ENCODE assay signal across 26 cellular contexts in genomic region chrX:34866636-34867035, GRCh38.
"Had no signal": no experiment of that assay in that cellular context is flagged by ENCODE, and none has a peak within 500 bp of the region (broad histone marks: within the 10 kb centered on the region; RNA-seq: fewer than 3 reads in every experiment).

No MANE protein-coding gene starts in this region.

- H3K27ac Mint-ChIP-seq: activated CD4-positive, alpha-beta T cell treated with anti-CD3 and anti-CD28 coated beads, Interleukin-2, amount 10 ng/mL, durations not matched to agents 7 days and 5 days; activated CD8-positive, alpha-beta memory T cell treated with anti-CD3 and anti-CD28 coated beads, Interleukin-2, amount 10 ng/mL, durations not matched to agents 7 days and 5 days; activated CD8-positive, alpha-beta T cell treated with anti-CD3 and anti-CD28 coated beads for 36 hours; activated naive CD4-positive, alpha-beta T cell treated with anti-CD3 and anti-CD28 coated beads, Interleukin-2, amount 50 U/mL, for 24 hours; activated T-helper 1 cell treated with anti-CD3 and anti-CD28 coated beads, Interleukin-12 subunit alpha, Interleukin-12 subunit beta, Interleukin-2, Interleukin-4 antibody, amounts not matched to agents 30 ng/mL and 10 ng/mL and 1 ng/mL, durations not matched to agents 14 hours and 24 hours and 36 hours; immature natural killer cell; natural killer cell treated with Interleukin-12 subunit alpha and Interleukin-12 subunit beta and Interleukin-15 and Interleukin-18, amount 100 ng/mL, for 72 hours; type B pancreatic cell had no signal

- H3K4me1 ChIP-seq: ascending aorta, prostate gland, vagina had no signal

- H3K4me3 ChIP-seq: ascending aorta, dorsolateral prefrontal cortex, esophagus muscularis mucosa, hepatocyte, ovary, prostate gland, thoracic aorta, vagina had no signal

- DNase-seq: activated CD4-positive, alpha-beta T cell treated with anti-CD3 and anti-CD28 coated beads, Interleukin-2, amount 10 ng/mL, durations not matched to agents 7 days and 5 days; activated CD8-positive, alpha-beta memory T cell treated with anti-CD3 and anti-CD28 coated beads, Interleukin-2, amount 10 ng/mL, durations not matched to agents 7 days and 5 days; activated CD8-positive, alpha-beta T cell treated with anti-CD3 and anti-CD28 coated beads for 36 hours; activated gamma-delta T cell; central memory CD4-positive, alpha-beta T cell; dorsolateral prefrontal cortex; foreskin melanocyte; glutamatergic neuron; immature natural killer cell; left ventricle myocardium superior; mammary epithelial cell; midbrain; ovary; stimulated activated CD4-positive, alpha-beta T cell treated with anti-CD3 and anti-CD28 coated beads, Interleukin-4, amount 100 ng/mL, for 24 hours; stimulated activated naive CD4-positive, alpha-beta T cell treated with Interleukin-2 at 50 U/mL for 16 hours had no signal

- H3K27me3 ChIP-seq: ascending aorta, esophagus muscularis mucosa, hepatocyte, ovary, vagina had no signal

- H3K36me3 ChIP-seq: ascending aorta, esophagus muscularis mucosa, ovary, prostate gland, thoracic aorta, vagina had no signal

- H3K9me3 ChIP-seq: ovary, prostate gland, thoracic aorta, vagina had no signal

- H3K4me2 ChIP-seq: hepatocyte had no signal

- H3K9me3 Mint-ChIP-seq: type B pancreatic cell had no signal

- H3K79me2 ChIP-seq: hepatocyte had no signal

- H3K27me3 Mint-ChIP-seq: activated CD4-positive, alpha-beta T cell treated with anti-CD3 and anti-CD28 coated beads, Interleukin-2, amount 10 ng/mL, durations not matched to agents 7 days and 5 days; activated CD8-positive, alpha-beta memory T cell treated with anti-CD3 and anti-CD28 coated beads, Interleukin-2, amount 10 ng/mL, durations not matched to agents 7 days and 5 days; activated CD8-positive, alpha-beta T cell treated with anti-CD3 and anti-CD28 coated beads for 36 hours; activated naive CD4-positive, alpha-beta T cell treated with anti-CD3 and anti-CD28 coated beads, Interleukin-2, amount 50 U/mL, for 24 hours; natural killer cell treated with Interleukin-12 subunit alpha and Interleukin-12 subunit beta and Interleukin-15 and Interleukin-18, amount 100 ng/mL, for 72 hours; type B pancreatic cell had no signal

- H3K36me3 Mint-ChIP-seq: activated CD8-positive, alpha-beta memory T cell treated with anti-CD3 and anti-CD28 coated beads, Interleukin-2, amount 10 ng/mL, durations not matched to agents 7 days and 5 days; activated naive CD4-positive, alpha-beta T cell treated with anti-CD3 and anti-CD28 coated beads, Interleukin-2, amount 50 U/mL, for 24 hours; immature natural killer cell; type B pancreatic cell had no signal

- H2AFZ ChIP-seq: hepatocyte had no signal

- H3K4me1 Mint-ChIP-seq: activated CD4-positive, alpha-beta T cell treated with anti-CD3 and anti-CD28 coated beads, Interleukin-2, amount 10 ng/mL, durations not matched to agents 7 days and 5 days; activated CD8-positive, alpha-beta memory T cell treated with anti-CD3 and anti-CD28 coated beads, Interleukin-2, amount 10 ng/mL, durations not matched to agents 7 days and 5 days; activated naive CD4-positive, alpha-beta T cell treated with anti-CD3 and anti-CD28 coated beads, Interleukin-2, amount 50 U/mL, for 24 hours; immature natural killer cell had no signal

- H3K4me3 Mint-ChIP-seq: activated CD4-positive, alpha-beta T cell treated with anti-CD3 and anti-CD28 coated beads, Interleukin-2, amount 10 ng/mL, durations not matched to agents 7 days and 5 days; activated CD8-positive, alpha-beta memory T cell treated with anti-CD3 and anti-CD28 coated beads, Interleukin-2, amount 10 ng/mL, durations not matched to agents 7 days and 5 days; activated CD8-positive, alpha-beta T cell treated with anti-CD3 and anti-CD28 coated beads for 36 hours; activated naive CD4-positive, alpha-beta T cell treated with anti-CD3 and anti-CD28 coated beads, Interleukin-2, amount 50 U/mL, for 24 hours; activated T-helper 1 cell treated with anti-CD3 and anti-CD28 coated beads, Interleukin-12 subunit alpha, Interleukin-12 subunit beta, Interleukin-2, Interleukin-4 antibody, amounts not matched to agents 30 ng/mL and 10 ng/mL and 1 ng/mL, durations not matched to agents 14 hours and 24 hours and 36 hours; immature natural killer cell; natural killer cell treated with Interleukin-12 subunit alpha and Interleukin-12 subunit beta and Interleukin-15 and Interleukin-18, amount 100 ng/mL, for 72 hours; type B pancreatic cell had no signal

- H3K27ac ChIP-seq: ascending aorta, dorsolateral prefrontal cortex, hepatocyte, ovary, prostate gland, vagina, VCaP had no signal
